In the genomic region with DNA sequence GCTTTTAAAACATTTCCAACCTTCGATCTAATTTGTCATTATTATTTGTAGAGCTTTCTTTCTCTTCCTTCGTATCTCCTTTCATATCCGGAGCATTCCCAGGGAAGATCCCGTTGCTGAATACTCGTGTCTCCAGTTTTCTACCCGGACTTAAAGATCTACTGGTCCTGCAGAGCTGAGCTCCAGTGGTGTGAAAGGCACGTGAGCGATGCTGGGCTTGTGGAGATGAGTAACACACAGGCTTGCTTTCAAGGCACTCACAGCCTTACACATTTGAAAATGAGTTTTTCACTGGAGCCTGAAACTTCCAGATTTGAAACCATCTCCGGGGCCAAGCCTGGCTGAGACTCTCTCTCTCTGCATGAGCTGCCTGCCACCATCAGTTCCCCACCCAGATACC, we compare ENCODE assay signal across 19 cellular contexts.
"Had no signal": no experiment of that assay in that cellular context is flagged by ENCODE, and none has a peak within 500 bp of the region (broad histone marks: within the 10 kb centered on the region; RNA-seq: fewer than 3 reads in every experiment).

No MANE protein-coding gene starts in this region.

- H3K9me3 Mint-ChIP-seq: activated CD4-positive, alpha-beta memory T cell treated with anti-CD3 and anti-CD28 coated beads, Interleukin-2, amount 10 ng/mL, durations not matched to agents 7 days and 5 days; activated naive CD4-positive, alpha-beta T cell treated with anti-CD3 and anti-CD28 coated beads for 36 hours; effector memory CD8-positive, alpha-beta T cell; stimulated activated effector memory CD8-positive, alpha-beta T cell treated with anti-CD3 and anti-CD28 coated beads, Interleukin-12 subunit alpha, Interleukin-12 subunit beta, amount 100 ng/mL, for 72 hours; T-cell had no signal

- H3K4me3 Mint-ChIP-seq: activated CD4-positive, alpha-beta memory T cell treated with anti-CD3 and anti-CD28 coated beads, Interleukin-2, amount 10 ng/mL, durations not matched to agents 7 days and 5 days; activated CD8-positive, alpha-beta memory T cell treated with anti-CD3 and anti-CD28 coated beads, Interleukin-2, amount 10 ng/mL, durations not matched to agents 7 days and 5 days; activated naive CD4-positive, alpha-beta T cell treated with anti-CD3 and anti-CD28 coated beads for 36 hours; effector memory CD8-positive, alpha-beta T cell; memory B cell; naive thymus-derived CD4-positive, alpha-beta T cell; stimulated activated effector memory CD8-positive, alpha-beta T cell treated with anti-CD3 and anti-CD28 coated beads, Interleukin-12 subunit alpha, Interleukin-12 subunit beta, amount 100 ng/mL, for 72 hours; T-cell had no signal

- H3K27me3 Mint-ChIP-seq: activated CD4-positive, alpha-beta memory T cell treated with anti-CD3 and anti-CD28 coated beads, Interleukin-2, amount 10 ng/mL, durations not matched to agents 7 days and 5 days; activated CD8-positive, alpha-beta memory T cell treated with anti-CD3 and anti-CD28 coated beads, Interleukin-2, amount 10 ng/mL, durations not matched to agents 7 days and 5 days had no signal

- H3K27ac Mint-ChIP-seq: activated CD4-positive, alpha-beta memory T cell treated with anti-CD3 and anti-CD28 coated beads, Interleukin-2, amount 10 ng/mL, durations not matched to agents 7 days and 5 days; activated CD8-positive, alpha-beta memory T cell treated with anti-CD3 and anti-CD28 coated beads, Interleukin-2, amount 10 ng/mL, durations not matched to agents 7 days and 5 days; activated naive CD4-positive, alpha-beta T cell treated with anti-CD3 and anti-CD28 coated beads for 36 hours; effector memory CD8-positive, alpha-beta T cell; memory B cell; naive thymus-derived CD4-positive, alpha-beta T cell; stimulated activated effector memory CD8-positive, alpha-beta T cell treated with anti-CD3 and anti-CD28 coated beads, Interleukin-12 subunit alpha, Interleukin-12 subunit beta, amount 100 ng/mL, for 72 hours; T-cell had no signal

- H3K4me3 ChIP-seq: breast epithelium, pancreas, testis, upper lobe of left lung had no signal

- DNase-seq: activated CD4-positive, alpha-beta memory T cell treated with anti-CD3 and anti-CD28 coated beads, Interleukin-2, amount 10 ng/mL, durations not matched to agents 7 days and 5 days; activated CD4-positive, alpha-beta T cell treated with anti-CD3 and anti-CD28 coated beads for 48 hours; activated CD4-positive, CD25-positive, alpha-beta regulatory T cell; activated CD8-positive, alpha-beta memory T cell treated with anti-CD3 and anti-CD28 coated beads, Interleukin-2, amount 10 ng/mL, durations not matched to agents 7 days and 5 days; activated naive CD4-positive, alpha-beta T cell treated with anti-CD3 and anti-CD28 coated beads for 36 hours; dermis blood vessel endothelial cell; effector memory CD8-positive, alpha-beta T cell; naive thymus-derived CD4-positive, alpha-beta T cell; pancreas; stimulated activated CD4-positive, alpha-beta T cell treated with anti-CD3 and anti-CD28 coated beads, Interleukin-4, amount 100 ng/mL, for 24 hours; T-cell; T-helper 9 cell; testis; upper lobe of left lung had no signal

- H3K36me3 Mint-ChIP-seq: activated CD8-positive, alpha-beta memory T cell treated with anti-CD3 and anti-CD28 coated beads, Interleukin-2, amount 10 ng/mL, durations not matched to agents 7 days and 5 days; memory B cell; naive thymus-derived CD4-positive, alpha-beta T cell; stimulated activated effector memory CD8-positive, alpha-beta T cell treated with anti-CD3 and anti-CD28 coated beads, Interleukin-12 subunit alpha, Interleukin-12 subunit beta, amount 100 ng/mL, for 72 hours; T-cell had no signal

- H3K4me1 Mint-ChIP-seq: activated CD4-positive, alpha-beta memory T cell treated with anti-CD3 and anti-CD28 coated beads, Interleukin-2, amount 10 ng/mL, durations not matched to agents 7 days and 5 days; activated CD8-positive, alpha-beta memory T cell treated with anti-CD3 and anti-CD28 coated beads, Interleukin-2, amount 10 ng/mL, durations not matched to agents 7 days and 5 days; naive thymus-derived CD4-positive, alpha-beta T cell; stimulated activated effector memory CD8-positive, alpha-beta T cell treated with anti-CD3 and anti-CD28 coated beads, Interleukin-12 subunit alpha, Interleukin-12 subunit beta, amount 100 ng/mL, for 72 hours; T-cell had no signal

- ATAC-seq: activated CD8-positive, alpha-beta memory T cell treated with anti-CD3 and anti-CD28 coated beads, Interleukin-2, amount 10 ng/mL, durations not matched to agents 7 days and 5 days; effector memory CD8-positive, alpha-beta T cell; naive thymus-derived CD4-positive, alpha-beta T cell; pancreas; sciatic nerve; SK-N-SH treated with all-trans-retinoic acid at 6 μM for 48 hours; stimulated activated effector memory CD8-positive, alpha-beta T cell treated with anti-CD3 and anti-CD28 coated beads, Interleukin-12 subunit alpha, Interleukin-12 subunit beta, amount 100 ng/mL, for 72 hours; T-cell had no signal
